8 cellular contexts compared by ENCODE assay signal in the genomic region with DNA sequence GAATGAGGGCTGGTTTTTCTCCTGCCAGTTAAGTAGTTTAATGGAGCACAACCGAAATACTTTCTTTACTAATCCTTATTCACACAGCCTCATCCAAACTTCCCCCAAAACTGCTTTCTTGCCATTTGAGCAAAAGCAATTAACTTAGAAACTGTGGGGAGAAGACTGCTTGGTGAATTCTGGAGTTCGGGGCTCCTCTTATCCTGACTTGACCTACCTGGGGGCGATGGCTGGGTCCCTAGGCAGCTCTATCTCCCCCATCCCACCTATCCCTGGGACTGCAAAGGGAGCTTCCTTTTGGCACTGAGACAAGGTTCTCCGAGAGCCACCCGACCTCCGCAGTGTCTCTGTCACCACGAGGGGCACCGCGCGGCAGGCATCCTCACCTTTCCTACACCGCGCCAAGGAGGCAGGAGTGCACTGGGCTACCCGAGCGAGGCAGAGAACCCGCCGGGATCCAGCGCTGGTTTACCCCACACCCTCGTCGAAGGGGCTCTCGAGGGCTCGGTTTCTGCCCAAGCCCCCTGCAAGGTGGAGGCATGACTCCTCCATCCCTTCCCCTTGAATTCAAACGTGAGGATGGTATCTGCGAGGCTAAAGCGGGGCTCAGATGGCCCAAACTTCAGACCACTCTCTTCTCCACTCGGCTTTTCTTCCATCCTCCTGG. TPM values are rescaled to one million over a fixed set of nuclear protein-coding genes. Genes with fewer than 3 reads are reported as not detected.
DNase-seq lines count a peak whose midpoint lies in the region; ATAC-seq and TF ChIP-seq lines count a peak whose summit lies in the region.

No MANE protein-coding gene starts in this region.

- H3K27me3 ChIP-seq in ascending aorta (no peaks in the 10 kb centered on the region), iPS-20b (ENCODE audit: insufficient read depth, low read length) (no peaks in the 10 kb centered on the region), spleen (replicated peaks in 1 of 7) (no peaks in the 10 kb centered on the region)

- TF ChIP-seq POLR2A in spleen (IDR thresholded peaks at IDR 0.05) = no peak

- peak overlapping the region; percentile 96 for H3K9ac ChIP-seq in iPS-20b (ENCODE audit: low read depth, low read length)

- intact Hi-C loops in ascending aorta (cut with DNase I) = loop anchor here (2.0 to 5.0 kb wide), 2 partner anchors 75 to 763 kb away; a partner anchor contains a TSS
- intact Hi-C loops in spleen (cut with DNase I; ENCODE audit: low total_unique reads) = no loop called here

- peak overlapping the region; percentile 86 to 96 for H3K27ac ChIP-seq in ascending aorta
- H3K27ac ChIP-seq in iPS-20b (ENCODE audit: low read length) = peak overlapping the region; percentile 92
- peak overlapping the region; percentile 92 to 99 (median 96) for H3K27ac ChIP-seq in spleen

- no peaks in the 10 kb centered on the region for H3K9me3 ChIP-seq in ascending aorta
- no peaks in the 10 kb centered on the region for H3K9me3 ChIP-seq in iPS-20b (ENCODE audit: insufficient read depth, low read depth, low read length)
- H3K9me3 ChIP-seq in spleen = no peaks in the 10 kb centered on the region

- in situ Hi-C loops in SK-MEL-5 (cut with HindIII; ENCODE audit: low pct_unique_long_range_greater_than_20kb, low sequenced_read_pairs) = no loop called here

- H3K4me1 ChIP-seq in ascending aorta (peaks cover 4 to 20% of the 10 kb centered on the region in 2 donors), iPS-20b (ENCODE audit: insufficient read depth, low read length) (peaks cover 12% of the 10 kb centered on the region; the same call in 1 of the 2 replicates), spleen (peaks cover 28 to 77% (median 46%) of the 10 kb centered on the region in 6 donors)

- ATAC-seq in HG03045 (IDR thresholded peaks at IDR 0.05; ENCODE audit: unreplicated experiment) = peak; percentile 23

- peak overlapping the region; percentile 86 to 91 for H3K4me3 ChIP-seq in ascending aorta
- H3K4me3 ChIP-seq in iPS-20b (ENCODE audit: low read length) = peak overlapping the region; percentile 79
- H3K4me3 ChIP-seq in spleen = peak overlapping the region; percentile 71 to 91 (median 86)

- WGBS in spleen, 5 donors = 2 to 5% (median 4%) methylated on average over 7 to 25 of the region's 25 CpGs

- DNase-seq in GM10266 (ENCODE audit: extremely low spot score) (peak; percentile 28), SK-MEL-5 (ENCODE audit: low read depth, low spot score) (peak; percentile 16), ascending aorta (ENCODE audit: low spot score in 2 of 2) (peak in 1 of 2 donors; percentile 66), spleen (peak; percentile 86), MV-4-11 (lab: John Stamatoyannopoulos, UW) (no peak), NCI-H2107 (lab: John Stamatoyannopoulos, UW) (no peak)

- H3K36me3 ChIP-seq in ascending aorta (peaks cover 18 to 21% of the 10 kb centered on the region in 2 donors), iPS-20b (ENCODE audit: insufficient read depth, low read depth, low read length) (peaks cover 23% of the 10 kb centered on the region), spleen (peaks cover under 1 to 31% (median 25%) of the 10 kb centered on the region in 6 donors)

- TF ChIP-seq CTCF in GM10266 (IDR thresholded peaks at IDR 0.05; ENCODE audit: control insufficient read depth, insufficient read depth, low read depth, missing control alignments) (peak; percentile 9), ascending aorta (IDR thresholded peaks at IDR 0.05) (no peak), spleen (IDR thresholded peaks at IDR 0.05 in 8 of 11, conservative IDR thresholded peaks at IDR 0.05 in 3 of 11) (no peak)

RNA-seq across cellular contexts. Expression of a gene that starts 0.7 kb away (rescaled TPM):
- total RNA-seq in SK-MEL-5 (2014; rRNA removed; shearing (Covaris generic)) = 28.2 and 45.4 TPM in 2 replicates
- polyA plus RNA-seq in SK-MEL-5 (2015; cell fraction: cytosol; rRNA removed) = 34.9 and 35.1 TPM in 2 replicates
- polyA plus RNA-seq in SK-MEL-5 (2015; cell fraction: nucleus; rRNA removed) = 46.5 and 65.0 TPM in 2 replicates
- total RNA-seq in ascending aorta (28.4 TPM), spleen (10 to 100 TPM; 17.5 to 29.8 (median 24.5) TPM)
- polyA plus RNA-seq in spleen = 10 to 100 TPM in 1 of 3 donors, 1 to 10 TPM in 2; 8.1 to 13.5 (median 9.8) TPM

RNA-seq across cellular contexts. Expression of a gene that starts 1.0 kb away (rescaled TPM):
- total RNA-seq in SK-MEL-5 (2014; rRNA removed; shearing (Covaris generic)) = 537 and 584 TPM in 2 replicates
- 366 and 418 TPM in 2 replicates for polyA plus RNA-seq in SK-MEL-5 (2015; cell fraction: cytosol; rRNA removed)
- 132 and 136 TPM in 2 replicates for polyA plus RNA-seq in SK-MEL-5 (2015; cell fraction: nucleus; rRNA removed)
- total RNA-seq in ascending aorta = 89.7 TPM
- 100 to 1,000 TPM; 122 to 183 (median 156) TPM for total RNA-seq in spleen
- polyA plus RNA-seq in spleen = 100 to 1,000 TPM in 2 of 3 donors, 10 to 100 TPM in 1; 93.6 to 129 (median 128) TPM

RNA-seq across cellular contexts. Expression of a gene that starts 30.5 kb away (rescaled TPM):
- total RNA-seq in SK-MEL-5 (2014; rRNA removed; shearing (Covaris generic)) = 8.2 and 9.0 TPM in 2 replicates
- polyA plus RNA-seq in SK-MEL-5 (2015; cell fraction: cytosol; rRNA removed) = 39.9 and 40.2 TPM in 2 replicates
- 67.2 and 102 TPM in 2 replicates for polyA plus RNA-seq in SK-MEL-5 (2015; cell fraction: nucleus; rRNA removed)
- total RNA-seq in ascending aorta (12.5 TPM), spleen (10 to 100 TPM; 15.1 to 25.0 (median 15.9) TPM)
- polyA plus RNA-seq in spleen = 10 to 100 TPM; 18.9 to 20.2 (median 20.2) TPM

RNA-seq across cellular contexts. Expression of a gene that starts 59.3 kb away (rescaled TPM):
- not detected in 2 replicates for total RNA-seq in SK-MEL-5 (2014; rRNA removed; shearing (Covaris generic))
- polyA plus RNA-seq in SK-MEL-5 (2015; cell fraction: cytosol; rRNA removed) = not detected in 2 replicates
- polyA plus RNA-seq in SK-MEL-5 (2015; cell fraction: nucleus; rRNA removed) = not detected in 2 replicates
- total RNA-seq in ascending aorta (119 TPM), spleen (under 1 TPM in 4 of 7 donors, not detected in 3; 0.19 to 0.73 (median 0.28) TPM)
- polyA plus RNA-seq in spleen = under 1 TPM; 0.37 to 0.73 (median 0.58) TPM

Comparison
In these comparisons a context has a peak if more than half of its experiments do, and no peak if none do; other contexts are left out.
1. DNase-seq: peak in GM10266 (single experiment), SK-MEL-5 (single experiment) and spleen (single experiment); none in MV-4-11 (single experiment) and NCI-H2107 (single experiment).
2. Peak in every context shown above with its lines, with median percentiles within 50 percentile points of each other: H3K27ac ChIP-seq and H3K4me3 ChIP-seq.